Comparison of ENCODE assay signal across 2 cellular contexts in the genomic region with DNA sequence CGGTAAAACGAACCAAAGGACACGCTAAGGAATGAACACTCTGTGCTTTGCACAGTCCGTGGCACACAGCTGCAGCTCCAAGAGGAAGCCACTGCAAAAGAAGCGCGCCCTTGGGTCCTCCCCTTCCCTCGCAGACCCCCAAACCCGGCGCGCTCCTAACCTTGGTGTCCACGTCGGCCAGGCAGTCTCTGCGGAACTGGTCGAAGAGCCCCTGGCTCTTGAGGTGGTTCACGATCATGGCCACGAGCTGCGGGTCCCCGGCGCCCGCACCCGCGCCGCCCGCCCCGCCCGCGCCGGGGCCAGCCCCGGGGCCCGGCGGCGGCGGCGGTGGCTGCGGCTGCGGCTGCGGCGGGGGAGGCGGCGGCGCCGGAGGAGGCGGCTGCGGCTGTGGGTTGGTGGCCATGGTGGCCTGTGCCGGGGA.
TF ChIP-seq lines count a peak whose summit lies in the region.

No MANE protein-coding gene starts in this region.

TF ChIP-seq in HCT116, 20 proteins besides CTCF, POLR2A, EP300 and RAD21 (continued from another document):
- TF ChIP-seq ZNF274 (IDR thresholded peaks at IDR 0.05; ENCODE audit: low read depth, low read length) (no peak), TCF7L2 (IDR thresholded peaks at IDR 0.05; ENCODE audit: borderline replicate concordance, extremely low read depth, insufficient read depth, insufficient read length) (no peak), SIN3A (IDR thresholded peaks at IDR 0.05; ENCODE audit: low read depth) (no peak)

TF ChIP-seq in K562, 482 proteins besides CTCF, POLR2A, EP300 and RAD21 (continued from another document):
- TF ChIP-seq TEAD1 (CRISPR knock-in tag; IDR thresholded peaks at IDR 0.05), result 0 out of 4 replicates have a peak, but pooled peaks of 1 of the 2 experiments have one; percentile 12
- TF ChIP-seq, protein P1, sequence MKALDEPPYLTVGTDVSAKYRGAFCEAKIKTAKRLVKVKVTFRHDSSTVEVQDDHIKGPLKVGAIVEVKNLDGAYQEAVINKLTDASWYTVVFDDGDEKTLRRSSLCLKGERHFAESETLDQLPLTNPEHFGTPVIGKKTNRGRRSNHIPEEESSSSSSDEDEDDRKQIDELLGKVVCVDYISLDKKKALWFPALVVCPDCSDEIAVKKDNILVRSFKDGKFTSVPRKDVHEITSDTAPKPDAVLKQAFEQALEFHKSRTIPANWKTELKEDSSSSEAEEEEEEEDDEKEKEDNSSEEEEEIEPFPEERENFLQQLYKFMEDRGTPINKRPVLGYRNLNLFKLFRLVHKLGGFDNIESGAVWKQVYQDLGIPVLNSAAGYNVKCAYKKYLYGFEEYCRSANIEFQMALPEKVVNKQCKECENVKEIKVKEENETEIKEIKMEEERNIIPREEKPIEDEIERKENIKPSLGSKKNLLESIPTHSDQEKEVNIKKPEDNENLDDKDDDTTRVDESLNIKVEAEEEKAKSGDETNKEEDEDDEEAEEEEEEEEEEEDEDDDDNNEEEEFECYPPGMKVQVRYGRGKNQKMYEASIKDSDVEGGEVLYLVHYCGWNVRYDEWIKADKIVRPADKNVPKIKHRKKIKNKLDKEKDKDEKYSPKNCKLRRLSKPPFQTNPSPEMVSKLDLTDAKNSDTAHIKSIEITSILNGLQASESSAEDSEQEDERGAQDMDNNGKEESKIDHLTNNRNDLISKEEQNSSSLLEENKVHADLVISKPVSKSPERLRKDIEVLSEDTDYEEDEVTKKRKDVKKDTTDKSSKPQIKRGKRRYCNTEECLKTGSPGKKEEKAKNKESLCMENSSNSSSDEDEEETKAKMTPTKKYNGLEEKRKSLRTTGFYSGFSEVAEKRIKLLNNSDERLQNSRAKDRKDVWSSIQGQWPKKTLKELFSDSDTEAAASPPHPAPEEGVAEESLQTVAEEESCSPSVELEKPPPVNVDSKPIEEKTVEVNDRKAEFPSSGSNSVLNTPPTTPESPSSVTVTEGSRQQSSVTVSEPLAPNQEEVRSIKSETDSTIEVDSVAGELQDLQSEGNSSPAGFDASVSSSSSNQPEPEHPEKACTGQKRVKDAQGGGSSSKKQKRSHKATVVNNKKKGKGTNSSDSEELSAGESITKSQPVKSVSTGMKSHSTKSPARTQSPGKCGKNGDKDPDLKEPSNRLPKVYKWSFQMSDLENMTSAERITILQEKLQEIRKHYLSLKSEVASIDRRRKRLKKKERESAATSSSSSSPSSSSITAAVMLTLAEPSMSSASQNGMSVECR (CRISPR knock-in tag; IDR thresholded peaks at IDR 0.05), result 0 out of 2 replicates have a peak, but pooled peaks have one; percentile 3
- TF ChIP-seq, protein P2, sequence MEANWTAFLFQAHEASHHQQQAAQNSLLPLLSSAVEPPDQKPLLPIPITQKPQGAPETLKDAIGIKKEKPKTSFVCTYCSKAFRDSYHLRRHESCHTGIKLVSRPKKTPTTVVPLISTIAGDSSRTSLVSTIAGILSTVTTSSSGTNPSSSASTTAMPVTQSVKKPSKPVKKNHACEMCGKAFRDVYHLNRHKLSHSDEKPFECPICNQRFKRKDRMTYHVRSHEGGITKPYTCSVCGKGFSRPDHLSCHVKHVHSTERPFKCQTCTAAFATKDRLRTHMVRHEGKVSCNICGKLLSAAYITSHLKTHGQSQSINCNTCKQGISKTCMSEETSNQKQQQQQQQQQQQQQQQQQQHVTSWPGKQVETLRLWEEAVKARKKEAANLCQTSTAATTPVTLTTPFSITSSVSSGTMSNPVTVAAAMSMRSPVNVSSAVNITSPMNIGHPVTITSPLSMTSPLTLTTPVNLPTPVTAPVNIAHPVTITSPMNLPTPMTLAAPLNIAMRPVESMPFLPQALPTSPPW (CRISPR knock-in tag; IDR thresholded peaks at IDR 0.05), result peak; percentile 80
- TF ChIP-seq RBM39 (optimal IDR thresholded peaks at IDR 0.05; ENCODE audit: low read depth, low read length), result no peak
